9 cellular contexts compared by ENCODE assay signal in the genomic region with DNA sequence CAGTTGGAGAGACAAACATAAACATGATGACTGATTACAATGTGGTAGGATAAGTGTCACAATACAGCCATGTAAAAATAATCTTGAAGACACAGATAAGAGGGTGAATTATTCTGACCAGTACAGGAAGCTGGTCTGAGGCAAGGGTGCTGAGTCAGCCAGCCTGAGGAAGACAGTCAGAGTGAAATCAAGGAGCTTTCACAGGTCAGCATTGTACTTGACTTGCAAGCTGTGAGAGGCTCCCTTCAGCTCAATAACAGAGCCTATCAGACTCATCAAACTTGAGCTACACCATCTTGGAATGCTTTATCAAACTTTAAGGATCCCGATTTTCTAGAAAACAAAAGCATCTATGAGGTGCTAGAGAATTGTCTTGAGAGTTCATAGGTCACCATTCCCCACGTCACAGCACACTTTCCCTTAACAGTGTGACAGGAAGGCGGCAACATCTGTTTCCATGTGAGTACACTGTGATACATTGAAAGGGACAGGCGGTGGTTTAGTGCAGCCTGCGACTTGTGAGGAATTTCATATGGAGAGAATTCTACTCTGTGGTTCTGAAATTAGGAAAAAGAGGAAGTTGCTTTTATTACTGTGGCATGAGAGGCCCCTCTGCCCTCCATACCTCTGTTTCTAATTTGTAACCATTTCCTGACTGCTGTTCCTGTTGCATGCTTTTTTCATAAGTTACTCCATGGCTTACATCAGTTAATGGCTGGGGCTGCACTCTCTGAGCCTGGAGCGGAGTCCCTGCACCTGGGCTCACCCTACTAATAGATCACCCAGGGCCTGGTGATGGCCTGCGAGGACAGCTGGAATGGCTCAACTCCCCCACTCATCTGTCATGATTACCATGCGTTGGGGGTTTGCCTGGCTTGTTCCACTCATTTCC.
DNase-seq lines count a peak whose midpoint lies in the region; ATAC-seq and TF ChIP-seq lines count a peak whose summit lies in the region.
"Had no signal": no experiment of that assay in that cellular context is flagged by ENCODE, and none has a peak within 500 bp of the region (broad histone marks: within the 10 kb centered on the region; RNA-seq: fewer than 3 reads in every experiment).

No MANE protein-coding gene starts in this region.

- CTCF ChIA-PET in BJ (lab: Yijun Ruan, JAX): interaction anchor here (1.2 kb wide), 1 partner anchor 10 kb away, joined by 3 read pairs; no protein-coding TSS in a partner anchor

- no peaks in the 10 kb centered on the region for H3K27me3 ChIP-seq in BJ (ENCODE audit: control insufficient read depth, insufficient read depth, low read length)
- H3K27me3 ChIP-seq in H7 (ENCODE audit: control insufficient read depth, insufficient read depth, low read length): no peaks in the 10 kb centered on the region

- POLR2A ChIA-PET in BJ (lab: Charles Lee): no interaction called here

- no peak overlapping the region for H3K4me3 Mint-ChIP-seq in osteocyte (ENCODE audit: unreplicated experiment)
- H3K4me3 Mint-ChIP-seq: activated naive CD4-positive, alpha-beta T cell treated with anti-CD3 and anti-CD28 coated beads, Interleukin-2, amount 50 U/mL, for 24 hours had no signal

- H3K27ac Mint-ChIP-seq in osteocyte (ENCODE audit: unreplicated experiment): peak overlapping the region; percentile 71
- H3K27ac Mint-ChIP-seq: activated naive CD4-positive, alpha-beta T cell treated with anti-CD3 and anti-CD28 coated beads, Interleukin-2, amount 50 U/mL, for 24 hours had no signal

- H3K36me3 ChIP-seq in BJ (ENCODE audit: control insufficient read depth, insufficient read depth, low read length) (no peaks in the 10 kb centered on the region), H7 (replicated peaks; ENCODE audit: control insufficient read depth, insufficient read depth, low read length) (no peaks in the 10 kb centered on the region)

- DNase-seq in BJ (ENCODE audit: low read depth): peak; percentile 62
- peak; percentile 60 for DNase-seq in astrocyte of the spinal cord (ENCODE audit: low read depth, low spot score)
- DNase-seq in osteocyte (ENCODE audit: extremely low spot score, unreplicated experiment): no peak
- no peak for DNase-seq in SW480 (ENCODE audit: low spot score)
- DNase-seq in H7: no peak
- no peak for DNase-seq in NCI-H128 (lab: John Stamatoyannopoulos, UW; ENCODE audit: unreplicated experiment)

- ATAC-seq in GM19468 (IDR thresholded peaks at IDR 0.05; ENCODE audit: extremely low read depth, unreplicated experiment) (peak; percentile 29), HG03520 (IDR thresholded peaks at IDR 0.05; ENCODE audit: unreplicated experiment) (peak; percentile 81)

- H3K4me3 ChIP-seq in BJ (ENCODE audit: low read depth, low read length) (no peak overlapping the region), astrocyte of the spinal cord (ENCODE audit: low read depth, low read length) (no peak overlapping the region), H7 (ENCODE audit: insufficient read depth, low read depth, low read length) (no peak overlapping the region)

- in situ Hi-C loops in astrocyte of the spinal cord (cut with HindIII; ENCODE audit: low sequenced_read_pairs): no loop called here

- TF ChIP-seq CTCF in BJ (IDR thresholded peaks at IDR 0.05; ENCODE audit: insufficient read depth, low read depth, low read length) (no peak), astrocyte of the spinal cord (IDR thresholded peaks at IDR 0.05; ENCODE audit: low read depth, low read length) (no peak), osteocyte (IDR thresholded peaks at IDR 0.05) (no peak)

- H3K27me3 Mint-ChIP-seq in osteocyte (ENCODE audit: unreplicated experiment): no peaks in the 10 kb centered on the region
- H3K27me3 Mint-ChIP-seq: activated naive CD4-positive, alpha-beta T cell treated with anti-CD3 and anti-CD28 coated beads, Interleukin-2, amount 50 U/mL, for 24 hours had no signal

- H3K36me3 Mint-ChIP-seq in osteocyte (ENCODE audit: unreplicated experiment): no peaks in the 10 kb centered on the region
- H3K36me3 Mint-ChIP-seq: activated naive CD4-positive, alpha-beta T cell treated with anti-CD3 and anti-CD28 coated beads, Interleukin-2, amount 50 U/mL, for 24 hours had no signal

- no peaks in the 10 kb centered on the region for H3K4me1 Mint-ChIP-seq in osteocyte (ENCODE audit: unreplicated experiment)
- H3K4me1 Mint-ChIP-seq: activated naive CD4-positive, alpha-beta T cell treated with anti-CD3 and anti-CD28 coated beads, Interleukin-2, amount 50 U/mL, for 24 hours had no signal

- no peaks in the 10 kb centered on the region for H3K9me3 Mint-ChIP-seq in osteocyte (ENCODE audit: unreplicated experiment)
- H3K9me3 Mint-ChIP-seq: activated naive CD4-positive, alpha-beta T cell treated with anti-CD3 and anti-CD28 coated beads, Interleukin-2, amount 50 U/mL, for 24 hours had no signal

Comparison
In these comparisons a context has a peak if more than half of its experiments do, and no peak if none do; other contexts are left out.
1. DNase-seq: peak in BJ (single experiment) and astrocyte of the spinal cord (single experiment); none in osteocyte (single experiment), SW480 (single experiment), H7 (single experiment) and NCI-H128 (single experiment).